1 cellular context compared by ENCODE assay signal in the genomic region with DNA sequence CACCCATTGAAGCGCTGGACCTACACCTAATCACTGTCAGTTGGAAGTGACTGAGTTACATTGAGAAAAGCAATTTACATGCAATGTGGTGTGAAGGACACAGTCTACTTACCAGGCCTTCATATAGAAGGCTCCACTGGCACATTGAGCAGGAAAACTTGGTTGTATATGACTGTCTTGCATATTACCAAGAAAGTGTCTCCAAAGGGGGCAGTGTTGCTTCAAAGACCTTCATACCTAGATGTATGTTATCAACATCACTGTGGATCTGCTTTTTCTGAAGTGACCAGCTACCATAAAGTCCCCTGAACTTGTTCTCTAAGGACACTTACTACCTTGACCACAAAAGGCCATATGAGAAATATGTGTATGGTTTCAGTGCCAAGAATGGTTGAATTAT.
TF ChIP-seq lines count a peak whose summit lies in the region.

No MANE protein-coding gene starts in this region.

TF ChIP-seq in SK-N-SH treated with all-trans-retinoic acid at 6 μM for 48 hours, 23 proteins besides CTCF, POLR2A, EP300 and RAD21 (continued from another document):
- TF ChIP-seq, protein P1, sequence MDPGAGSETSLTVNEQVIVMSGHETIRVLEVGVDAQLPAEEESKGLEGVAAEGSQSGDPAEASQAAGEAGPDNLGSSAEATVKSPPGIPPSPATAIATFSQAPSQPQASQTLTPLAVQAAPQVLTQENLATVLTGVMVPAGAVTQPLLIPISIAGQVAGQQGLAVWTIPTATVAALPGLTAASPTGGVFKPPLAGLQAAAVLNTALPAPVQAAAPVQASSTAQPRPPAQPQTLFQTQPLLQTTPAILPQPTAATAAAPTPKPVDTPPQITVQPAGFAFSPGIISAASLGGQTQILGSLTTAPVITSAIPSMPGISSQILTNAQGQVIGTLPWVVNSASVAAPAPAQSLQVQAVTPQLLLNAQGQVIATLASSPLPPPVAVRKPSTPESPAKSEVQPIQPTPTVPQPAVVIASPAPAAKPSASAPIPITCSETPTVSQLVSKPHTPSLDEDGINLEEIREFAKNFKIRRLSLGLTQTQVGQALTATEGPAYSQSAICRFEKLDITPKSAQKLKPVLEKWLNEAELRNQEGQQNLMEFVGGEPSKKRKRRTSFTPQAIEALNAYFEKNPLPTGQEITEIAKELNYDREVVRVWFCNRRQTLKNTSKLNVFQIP (CRISPR knock-in tag; IDR thresholded peaks at IDR 0.05; ENCODE audit: borderline replicate concordance, low read depth), result no peak
- TF ChIP-seq ESRRG (CRISPR knock-in tag; IDR thresholded peaks at IDR 0.05) (no peak), ZC3H10 (CRISPR knock-in tag; IDR thresholded peaks at IDR 0.05) (no peak)
- TF ChIP-seq, protein P2, sequence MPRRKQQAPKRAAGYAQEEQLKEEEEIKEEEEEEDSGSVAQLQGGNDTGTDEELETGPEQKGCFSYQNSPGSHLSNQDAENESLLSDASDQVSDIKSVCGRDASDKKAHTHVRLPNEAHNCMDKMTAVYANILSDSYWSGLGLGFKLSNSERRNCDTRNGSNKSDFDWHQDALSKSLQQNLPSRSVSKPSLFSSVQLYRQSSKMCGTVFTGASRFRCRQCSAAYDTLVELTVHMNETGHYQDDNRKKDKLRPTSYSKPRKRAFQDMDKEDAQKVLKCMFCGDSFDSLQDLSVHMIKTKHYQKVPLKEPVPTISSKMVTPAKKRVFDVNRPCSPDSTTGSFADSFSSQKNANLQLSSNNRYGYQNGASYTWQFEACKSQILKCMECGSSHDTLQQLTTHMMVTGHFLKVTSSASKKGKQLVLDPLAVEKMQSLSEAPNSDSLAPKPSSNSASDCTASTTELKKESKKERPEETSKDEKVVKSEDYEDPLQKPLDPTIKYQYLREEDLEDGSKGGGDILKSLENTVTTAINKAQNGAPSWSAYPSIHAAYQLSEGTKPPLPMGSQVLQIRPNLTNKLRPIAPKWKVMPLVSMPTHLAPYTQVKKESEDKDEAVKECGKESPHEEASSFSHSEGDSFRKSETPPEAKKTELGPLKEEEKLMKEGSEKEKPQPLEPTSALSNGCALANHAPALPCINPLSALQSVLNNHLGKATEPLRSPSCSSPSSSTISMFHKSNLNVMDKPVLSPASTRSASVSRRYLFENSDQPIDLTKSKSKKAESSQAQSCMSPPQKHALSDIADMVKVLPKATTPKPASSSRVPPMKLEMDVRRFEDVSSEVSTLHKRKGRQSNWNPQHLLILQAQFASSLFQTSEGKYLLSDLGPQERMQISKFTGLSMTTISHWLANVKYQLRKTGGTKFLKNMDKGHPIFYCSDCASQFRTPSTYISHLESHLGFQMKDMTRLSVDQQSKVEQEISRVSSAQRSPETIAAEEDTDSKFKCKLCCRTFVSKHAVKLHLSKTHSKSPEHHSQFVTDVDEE (CRISPR knock-in tag; IDR thresholded peaks at IDR 0.05), result no peak
- TF ChIP-seq, protein P3, sequence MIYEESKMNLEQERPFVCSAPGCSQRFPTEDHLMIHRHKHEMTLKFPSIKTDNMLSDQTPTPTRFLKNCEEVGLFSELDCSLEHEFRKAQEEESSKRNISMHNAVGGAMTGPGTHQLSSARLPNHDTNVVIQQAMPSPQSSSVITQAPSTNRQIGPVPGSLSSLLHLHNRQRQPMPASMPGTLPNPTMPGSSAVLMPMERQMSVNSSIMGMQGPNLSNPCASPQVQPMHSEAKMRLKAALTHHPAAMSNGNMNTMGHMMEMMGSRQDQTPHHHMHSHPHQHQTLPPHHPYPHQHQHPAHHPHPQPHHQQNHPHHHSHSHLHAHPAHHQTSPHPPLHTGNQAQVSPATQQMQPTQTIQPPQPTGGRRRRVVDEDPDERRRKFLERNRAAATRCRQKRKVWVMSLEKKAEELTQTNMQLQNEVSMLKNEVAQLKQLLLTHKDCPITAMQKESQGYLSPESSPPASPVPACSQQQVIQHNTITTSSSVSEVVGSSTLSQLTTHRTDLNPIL (CRISPR knock-in tag; IDR thresholded peaks at IDR 0.05; ENCODE audit: low read depth), result no peak
